8 cellular contexts compared by ENCODE assay signal in the genomic region with DNA sequence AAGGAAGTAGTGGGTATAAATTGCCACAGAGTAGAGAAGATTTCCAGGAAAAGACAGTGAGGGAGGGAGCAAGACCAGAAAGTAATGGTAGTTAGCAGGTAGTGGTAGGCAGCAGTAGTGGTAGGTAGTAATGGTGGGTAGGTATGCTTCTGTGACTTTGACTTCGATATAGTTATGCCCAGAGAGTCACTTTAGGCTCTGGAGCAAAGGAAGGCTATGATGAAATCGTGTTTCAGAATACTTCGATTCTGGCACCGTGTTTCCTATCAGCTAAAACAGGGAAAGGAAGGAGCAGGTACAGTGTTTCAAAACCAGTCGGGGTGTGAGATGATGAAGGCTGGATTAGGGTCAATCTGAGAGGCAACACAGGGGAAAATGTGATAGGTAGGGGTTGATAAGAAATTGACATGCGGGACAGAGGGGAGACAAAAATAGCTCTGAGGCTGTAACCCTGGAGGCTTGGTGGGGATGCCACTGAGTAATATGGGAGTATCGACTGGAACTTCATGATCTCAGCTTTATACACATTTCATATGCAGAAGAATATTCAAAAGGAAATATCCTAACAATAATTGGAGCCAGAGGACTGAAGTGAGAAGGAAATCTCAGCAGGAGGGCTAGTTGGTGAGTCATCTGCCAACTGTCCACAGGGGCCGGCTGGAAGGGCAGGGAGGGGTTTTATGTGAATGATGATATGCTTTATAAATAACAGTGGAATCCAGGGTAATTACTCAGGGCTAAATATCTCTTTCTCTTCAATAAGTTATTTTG. TPM values are rescaled to one million over a fixed set of nuclear protein-coding genes. Genes with fewer than 3 reads are reported as not detected.
A peak's percentile ranks its signal among the peaks of the same experiment; 100 is the strongest.
DNase-seq lines count a peak whose midpoint lies in the region; ATAC-seq and TF ChIP-seq lines count a peak whose summit lies in the region.
"Had no signal": no experiment of that assay in that cellular context is flagged by ENCODE, and none has a peak within 500 bp of the region (broad histone marks: within the 10 kb centered on the region; RNA-seq: fewer than 3 reads in every experiment).

No MANE protein-coding gene starts in this region.

- H3K4me2 ChIP-seq in HCT116 (ENCODE audit: low read length): peak overlapping the region; percentile 53

- no peak overlapping the region for H3K27ac Mint-ChIP-seq in natural killer cell treated with Interleukin-12 subunit alpha and Interleukin-12 subunit beta and Interleukin-15 and Interleukin-18, amount 100 ng/mL, for 72 hours

- H3K27ac ChIP-seq in HCT116 (ENCODE audit: low read depth, low read length): no peak overlapping the region
- H3K27ac ChIP-seq: testis had no signal

- no peaks in the 10 kb centered on the region for H3K4me1 Mint-ChIP-seq in natural killer cell treated with Interleukin-12 subunit alpha and Interleukin-12 subunit beta and Interleukin-15 and Interleukin-18, amount 100 ng/mL, for 72 hours (ENCODE audit: low read depth in 2 of 2)

- H3K27me3 Mint-ChIP-seq in natural killer cell treated with Interleukin-12 subunit alpha and Interleukin-12 subunit beta and Interleukin-15 and Interleukin-18, amount 100 ng/mL, for 72 hours: peaks cover 18 to 24% of the 10 kb centered on the region in 2 donors

- H3K79me2 ChIP-seq in HCT116 (ENCODE audit: insufficient read depth, low read length): no peaks in the 10 kb centered on the region

- ATAC-seq in HCT116 (peak; percentile 86), HG03520 (IDR thresholded peaks at IDR 0.05; ENCODE audit: unreplicated experiment) (no peak), HG03039 (IDR thresholded peaks at IDR 0.05; ENCODE audit: unreplicated experiment) (no peak)
- no peak for ATAC-seq in natural killer cell treated with Interleukin-12 subunit alpha and Interleukin-12 subunit beta and Interleukin-15 and Interleukin-18, amount 100 ng/mL, for 72 hours

- 0 out of 2 replicates have a peak, but pooled peaks cover 3% of the 10 kb centered on the region for H3K9me2 ChIP-seq in HCT116 (ENCODE audit: insufficient read depth)

- TF ChIP-seq RAD21 in HCT116 (IDR thresholded peaks at IDR 0.05; ENCODE audit: low read depth): no peak

- H3K9ac ChIP-seq in HCT116 (ENCODE audit: low read length): no peak overlapping the region

- no peaks in the 10 kb centered on the region for H3K36me3 Mint-ChIP-seq in natural killer cell treated with Interleukin-12 subunit alpha and Interleukin-12 subunit beta and Interleukin-15 and Interleukin-18, amount 100 ng/mL, for 72 hours

- no peak for TF ChIP-seq POLR2A in HCT116 (IDR thresholded peaks at IDR 0.05; ENCODE audit: borderline replicate concordance, extremely low read depth, insufficient read depth, insufficient read length)

- H3K4me3 ChIP-seq in HCT116 (replicated peaks in 1 of 2; ENCODE audit: low read depth in 1 of 2, low read length in 2 of 2) (0 out of 4 replicates have a peak overlapping the region, but pooled peaks of 1 of the 2 experiments have one; percentile 2), fibroblast of mammary gland (ENCODE audit: control insufficient read depth, low read depth, low read length) (no peak overlapping the region), skeletal muscle cell (ENCODE audit: low read depth, low read length) (no peak overlapping the region)
- H3K4me3 ChIP-seq: testis had no signal

- no TSS peak for BruUV-seq in HCT116 (replicated peaks; lab: Mats Ljungman, UMichigan)

- intact Hi-C loops in HCT116 (cut with micrococcal nuclease): no loop called here

- H3K9me3 Mint-ChIP-seq in natural killer cell treated with Interleukin-12 subunit alpha and Interleukin-12 subunit beta and Interleukin-15 and Interleukin-18, amount 100 ng/mL, for 72 hours: no peaks in the 10 kb centered on the region

- H3K27me3 ChIP-seq in HCT116 (ENCODE audit: insufficient read depth, low read length): no peaks in the 10 kb centered on the region
- H3K27me3 ChIP-seq: testis had no signal

- no peak overlapping the region for H2AFZ ChIP-seq in HCT116 (ENCODE audit: low read depth, low read length, poor library complexity, severe bottlenecking)

- TF ChIP-seq CTCF in HCT116 (IDR thresholded peaks at IDR 0.05 in 2 of 3, conservative IDR thresholded peaks at IDR 0.05 in 1 of 3; ENCODE audit: borderline replicate concordance in 1 of 3, insufficient read depth in 1 of 3, low read depth in 2 of 3, low read length in 2 of 3) (no peak), fibroblast of mammary gland (conservative IDR thresholded peaks at IDR 0.05; ENCODE audit: control insufficient read depth, insufficient read depth, low read depth, low read length) (no peak)

- H3K9me3 ChIP-seq in HCT116 (ENCODE audit: control insufficient read depth in 1 of 2, insufficient read depth in 1 of 2, low read depth in 1 of 2, low read length in 2 of 2): peaks cover 2 to 5% of the 10 kb centered on the region in 2 experiments; a peak in 1 of 4 replicates
- H3K9me3 ChIP-seq: testis had no signal

- no peaks in the 10 kb centered on the region for H4K20me1 ChIP-seq in HCT116 (ENCODE audit: insufficient read depth)

- H3K4me1 ChIP-seq in HCT116 (ENCODE audit: control insufficient read depth in 1 of 2, insufficient read depth in 2 of 2, low read length in 2 of 2): peaks cover 16 to 17% of the 10 kb centered on the region in 2 experiments
- H3K4me1 ChIP-seq: testis had no signal

- H3K4me3 Mint-ChIP-seq in natural killer cell treated with Interleukin-12 subunit alpha and Interleukin-12 subunit beta and Interleukin-15 and Interleukin-18, amount 100 ng/mL, for 72 hours: no peak overlapping the region

- POLR2A ChIA-PET in HCT116 (lab: Charles Lee): no interaction called here

- H3K36me3 ChIP-seq in HCT116 (ENCODE audit: control insufficient read depth in 1 of 2, insufficient read depth in 2 of 2, low read length in 2 of 2): no peaks in the 10 kb centered on the region

- RAD21 ChIA-PET in HCT116 (lab: Charles Lee; ENCODE audit: low non-redundant PET in 1 of 2, low total read pairs in 2 of 2, uncharacterized antibody in 2 of 2, unreplicated experiment in 2 of 2): interaction anchor here in 1 of 2 experiments (0.6 kb wide), 1 partner anchor 87 kb away, joined by 3 read pairs; no protein-coding TSS in a partner anchor

- CTCF ChIA-PET in HCT116 (lab: Charles Lee): interaction anchor here (1.3 kb wide), 1 partner anchor 138 kb away, joined by 3 read pairs; no protein-coding TSS in a partner anchor

- DNase-seq in HCT116 (ENCODE audit: low read depth, low spot score) (peak; percentile 48), RPMI7951 (ENCODE audit: low read depth) (peak; percentile 82), fibroblast of mammary gland (ENCODE audit: low read depth) (peak; percentile 92), skeletal muscle cell (ENCODE audit: low read depth) (peak; percentile 86)
- DNase-seq in natural killer cell treated with Interleukin-12 subunit alpha and Interleukin-12 subunit beta and Interleukin-15 and Interleukin-18, amount 100 ng/mL, for 72 hours (ENCODE audit: low spot score): no peak
- DNase-seq: testis had no signal

TF ChIP-seq in HCT116, 20 proteins besides CTCF, POLR2A, EP300 and RAD21:
- TF ChIP-seq POLR2AphosphoS5 (IDR thresholded peaks at IDR 0.05; ENCODE audit: low read depth, low read length) (no peak), EGR1 (IDR thresholded peaks at IDR 0.05; ENCODE audit: low read depth) (no peak), SP1 (IDR thresholded peaks at IDR 0.05; ENCODE audit: low read depth) (peak; percentile 48), JUND (IDR thresholded peaks at IDR 0.05) (peak; percentile 75), YY1 (IDR thresholded peaks at IDR 0.05; ENCODE audit: extremely low read depth, insufficient replicate concordance, low read depth, low read length) (no peak), CEBPB (IDR thresholded peaks at IDR 0.05; ENCODE audit: low read depth) (no peak), SIN3A (IDR thresholded peaks at IDR 0.05; ENCODE audit: low read depth) (no peak), FOSL1 (IDR thresholded peaks at IDR 0.05; ENCODE audit: low read depth) (peak; percentile 81), CBX3 (IDR thresholded peaks at IDR 0.05; ENCODE audit: low read depth) (peak; percentile 66; the same call in 1 of the 2 replicates), ELF1 (IDR thresholded peaks at IDR 0.05; ENCODE audit: borderline replicate concordance, low read depth) (no peak)
- TF ChIP-seq, protein P1, sequence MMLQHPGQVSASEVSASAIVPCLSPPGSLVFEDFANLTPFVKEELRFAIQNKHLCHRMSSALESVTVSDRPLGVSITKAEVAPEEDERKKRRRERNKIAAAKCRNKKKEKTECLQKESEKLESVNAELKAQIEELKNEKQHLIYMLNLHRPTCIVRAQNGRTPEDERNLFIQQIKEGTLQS (IDR thresholded peaks at IDR 0.05): no peak
- TF ChIP-seq, protein P2, sequence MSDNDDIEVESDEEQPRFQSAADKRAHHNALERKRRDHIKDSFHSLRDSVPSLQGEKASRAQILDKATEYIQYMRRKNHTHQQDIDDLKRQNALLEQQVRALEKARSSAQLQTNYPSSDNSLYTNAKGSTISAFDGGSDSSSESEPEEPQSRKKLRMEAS (IDR thresholded peaks at IDR 0.05): no peak

RNA-seq across cellular contexts. Expression of a gene that starts 25.2 kb away (rescaled TPM):
- 3.5 TPM for total RNA-seq in HCT116 (2021; ENCODE audit: unreplicated experiment)
- 4.0 TPM in 2 replicates for polyA plus RNA-seq in HCT116 (2012)
- 3.3 and 3.6 TPM in 2 replicates for total RNA-seq in RPMI7951 (2014; rRNA removed; shearing (Covaris generic))
- 1 to 10 TPM in 1 of 2 donors, under 1 TPM in 1; 0.86 to 1.6 TPM for total RNA-seq in natural killer cell treated with Interleukin-12 subunit alpha and Interleukin-12 subunit beta and Interleukin-15 and Interleukin-18, amount 100 ng/mL, for 72 hours
